ENCODE assay signal across 8 cellular contexts in genomic region chr5:32531885-32532520, GRCh38. TPM values are rescaled to one million over a fixed set of nuclear protein-coding genes. Genes with fewer than 3 reads are reported as not detected.
DNase-seq lines count a peak whose midpoint lies in the region; ATAC-seq and TF ChIP-seq lines count a peak whose summit lies in the region.

No MANE protein-coding gene starts in this region.

- no peak for DNase-seq in right cardiac atrium
- no peak for DNase-seq in left ventricle myocardium inferior
- peak; percentile 84 for DNase-seq in NCI-H460 (ENCODE audit: extremely low read depth, low read depth)
- peak; percentile 22 for DNase-seq in activated gamma-delta T cell treated with anti-CD3 and anti-CD28 coated beads, Interleukin-2, amount 50 U/mL, for 16 hours (ENCODE audit: low read depth)
- DNase-seq in left kidney (ENCODE audit: low read depth, low spot score): peak; percentile 35
- no peak for DNase-seq in COLO829 (ENCODE audit: low spot score)

- ATAC-seq in right cardiac atrium: peak; percentile 22 to 74
- peak; percentile 72 for ATAC-seq in HG02938 (IDR thresholded peaks at IDR 0.05; ENCODE audit: unreplicated experiment)

- no peaks in the 10 kb centered on the region for H3K4me1 ChIP-seq in right cardiac atrium (ENCODE audit: control insufficient read depth, insufficient read depth, low read length)
- no peaks in the 10 kb centered on the region for H3K4me1 ChIP-seq in left ventricle myocardium inferior

- intact Hi-C loops in right cardiac atrium (cut with DNase I): no loop called here
- intact Hi-C loops in left ventricle myocardium inferior (cut with micrococcal nuclease): no loop called here

- H3K27me3 ChIP-seq in right cardiac atrium (ENCODE audit: control insufficient read depth, insufficient read depth) (no peaks in the 10 kb centered on the region), left ventricle myocardium inferior (ENCODE audit: low read depth) (peaks cover 10% of the 10 kb centered on the region)

- H3K9me3 ChIP-seq in right cardiac atrium (ENCODE audit: control insufficient read depth, low read length): peaks cover 2% of the 10 kb centered on the region
- no peaks in the 10 kb centered on the region for H3K9me3 ChIP-seq in left ventricle myocardium inferior (replicated peaks)

- no peaks in the 10 kb centered on the region for H3K36me3 ChIP-seq in left ventricle myocardium inferior

- WGBS in right cardiac atrium: 36% methylated on average over 8 of the region's 8 CpGs

- H3K4me3 ChIP-seq in right cardiac atrium (ENCODE audit: low read length): no peak overlapping the region
- no peak overlapping the region for H3K4me3 ChIP-seq in left ventricle myocardium inferior

- no peak overlapping the region for H3K27ac ChIP-seq in right cardiac atrium (ENCODE audit: low read length)
- H3K27ac ChIP-seq in left ventricle myocardium inferior (replicated peaks): no peak overlapping the region
- peak overlapping the region; percentile 54 for H3K27ac ChIP-seq in temporal lobe (ENCODE audit: low read depth, low read length)

- TF ChIP-seq CTCF in left ventricle myocardium inferior (IDR thresholded peaks at IDR 0.05; ENCODE audit: borderline replicate concordance): no peak

RNA-seq across cellular contexts. Expression of gene SUB1, which starts 53.4 kb away (rescaled TPM):
- 100 to 1,000 TPM; 209 to 237 (median 223) TPM for total RNA-seq in right cardiac atrium
- polyA plus RNA-seq in right cardiac atrium: 201 TPM
- total RNA-seq in left ventricle myocardium inferior: 222 TPM
- total RNA-seq in NCI-H460 (2014; rRNA removed; shearing (Covaris generic)): 657 and 687 TPM in 2 replicates
- 197 and 225 TPM in 2 replicates for polyA plus RNA-seq in NCI-H460 (2014; cell fraction: nucleus; rRNA removed)
- 212 TPM for total RNA-seq in temporal lobe

Comparison
In these comparisons a context has a peak if more than half of its experiments do, and no peak if none do; other contexts are left out.
1. DNase-seq: peak in NCI-H460 (single experiment), activated gamma-delta T cell treated with anti-CD3 and anti-CD28 coated beads, Interleukin-2, amount 50 U/mL, for 16 hours (single experiment) and left kidney (single experiment); none in right cardiac atrium (0 of 3), left ventricle myocardium inferior (single experiment) and COLO829 (single experiment).